In genomic region chr5:8057764-8058163, GRCh38 we compare ENCODE assay signal across 1 cellular context.
A peak's percentile ranks its signal among the peaks of the same experiment; 100 is the strongest.
TF ChIP-seq lines count a peak whose summit lies in the region.

No MANE protein-coding gene starts in this region.

TF ChIP-seq in K562, 482 proteins besides CTCF, POLR2A, EP300 and RAD21 (continued from another document and continues in another):
- no peak for TF ChIP-seq PURB (CRISPR knock-in tag; IDR thresholded peaks at IDR 0.05; ENCODE audit: low read depth)
- no peak for TF ChIP-seq ELF2 (CRISPR knock-in tag; IDR thresholded peaks at IDR 0.05)
- 0 out of 4 replicates have a peak, but pooled peaks of 1 of the 2 experiments have one; percentile 41 for TF ChIP-seq ZNF318 (IDR thresholded peaks at IDR 0.05; ENCODE audit: borderline replicate concordance in 1 of 2, low read depth in 1 of 2)
- TF ChIP-seq HNRNPLL (IDR thresholded peaks at IDR 0.05; ENCODE audit: low read depth, low read length, poor library complexity, severe bottlenecking): no peak
- no peak for TF ChIP-seq HNRNPUL1 (IDR thresholded peaks at IDR 0.05; ENCODE audit: low read length)
- TF ChIP-seq ZFP30 (CRISPR knock-in tag; IDR thresholded peaks at IDR 0.05; ENCODE audit: borderline replicate concordance): no peak
- TF ChIP-seq LCOR (CRISPR knock-in tag; IDR thresholded peaks at IDR 0.05): no peak
- peak; percentile 62 to 97; a peak in 3 of 4 replicates for TF ChIP-seq HDAC1 (IDR thresholded peaks at IDR 0.05)
- TF ChIP-seq BRCA1 (IDR thresholded peaks at IDR 0.05): no peak
- TF ChIP-seq BRCA1 (CRISPR knock-in tag; IDR thresholded peaks at IDR 0.05): no peak
- TF ChIP-seq MBD1 (CRISPR knock-in tag; IDR thresholded peaks at IDR 0.05): no peak
- no peak for TF ChIP-seq ETS1 (conservative IDR thresholded peaks at IDR 0.05; ENCODE audit: control insufficient read depth, low read depth, low read length)
- peak; percentile 64 for TF ChIP-seq ATF3 (IDR thresholded peaks at IDR 0.05)
- TF ChIP-seq ATF3 (CRISPR knock-in tag; conservative IDR thresholded peaks at IDR 0.05): no peak
- TF ChIP-seq RNF2 (IDR thresholded peaks at IDR 0.05): no peak
- no peak for TF ChIP-seq HMG20A (CRISPR knock-in tag; conservative IDR thresholded peaks at IDR 0.05)
- TF ChIP-seq XRCC5 (IDR thresholded peaks at IDR 0.05; ENCODE audit: low read depth, low read length): no peak
- TF ChIP-seq ZNF324 (CRISPR knock-in tag; IDR thresholded peaks at IDR 0.05): no peak
- TF ChIP-seq CTCFL (IDR thresholded peaks at IDR 0.05; ENCODE audit: borderline replicate concordance, insufficient read depth, low read depth, low read length, poor library complexity, severe bottlenecking): no peak
- no peak for TF ChIP-seq ZNF124 (CRISPR knock-in tag; IDR thresholded peaks at IDR 0.05)
- no peak for TF ChIP-seq PHF21A (IDR thresholded peaks at IDR 0.05; ENCODE audit: borderline replicate concordance, low read depth)
- TF ChIP-seq FOXJ2 (tag; IDR thresholded peaks at IDR 0.05): no peak
- no peak for TF ChIP-seq THAP7 (CRISPR knock-in tag; IDR thresholded peaks at IDR 0.05)
- TF ChIP-seq ZNF24 (IDR thresholded peaks at IDR 0.05): no peak
- no peak for TF ChIP-seq ATF6 (CRISPR knock-in tag; IDR thresholded peaks at IDR 0.05)
- no peak for TF ChIP-seq FOXO4 (CRISPR knock-in tag; IDR thresholded peaks at IDR 0.05)
- no peak for TF ChIP-seq MCM5 (IDR thresholded peaks at IDR 0.05; ENCODE audit: low read depth)
- TF ChIP-seq BRD4 (IDR thresholded peaks at IDR 0.05): no peak
- TF ChIP-seq SMARCB1 (IDR thresholded peaks at IDR 0.05; ENCODE audit: insufficient read length, low read depth): no peak
- TF ChIP-seq CAMTA2 (CRISPR knock-in tag; conservative IDR thresholded peaks at IDR 0.05): no peak
- 0 out of 2 replicates have a peak, but pooled peaks have one; percentile 34 for TF ChIP-seq TOE1 (IDR thresholded peaks at IDR 0.05; ENCODE audit: borderline replicate concordance)
- no peak for TF ChIP-seq TOE1 (CRISPR knock-in tag; IDR thresholded peaks at IDR 0.05; ENCODE audit: borderline replicate concordance, low read depth)
- TF ChIP-seq SAFB2 (IDR thresholded peaks at IDR 0.05; ENCODE audit: borderline replicate concordance, low read depth, low read length, severe bottlenecking): no peak
- TF ChIP-seq KLF16 (IDR thresholded peaks at IDR 0.05): no peak
- TF ChIP-seq SPI1 (IDR thresholded peaks at IDR 0.05; ENCODE audit: borderline replicate concordance, low read depth, low read length): no peak
- TF ChIP-seq ARID4B (CRISPR knock-in tag; IDR thresholded peaks at IDR 0.05): no peak
- no peak for TF ChIP-seq E2F3 (CRISPR knock-in tag; IDR thresholded peaks at IDR 0.05)
